In genomic region chr15:28889346-28889745, GRCh38 we compare ENCODE assay signal across 27 cellular contexts. TPM values are rescaled to one million over a fixed set of nuclear protein-coding genes. Genes with fewer than 3 reads are reported as not detected.
A peak's percentile ranks its signal among the peaks of the same experiment; 100 is the strongest.
DNase-seq lines count a peak whose midpoint lies in the region; ATAC-seq, FAIRE-seq and TF ChIP-seq lines count a peak whose summit lies in the region.
"Had no signal": no experiment of that assay in that cellular context is flagged by ENCODE, and none has a peak within 500 bp of the region (broad histone marks: within the 10 kb centered on the region; RNA-seq: fewer than 3 reads in every experiment).

No MANE protein-coding gene starts in this region.

- H3K27ac Mint-ChIP-seq in activated CD4-positive, alpha-beta T cell treated with anti-CD3 and anti-CD28 coated beads, Interleukin-2, amount 10 ng/mL, durations not matched to agents 7 days and 5 days, result peak overlapping the region; percentile 98
- no peak overlapping the region for H3K27ac Mint-ChIP-seq in activated CD4-positive, alpha-beta T cell treated with anti-CD3 and anti-CD28 coated beads for 36 hours
- no peak overlapping the region for H3K27ac Mint-ChIP-seq in stimulated activated memory B cell treated with anti-CD40 and anti-IgM and Interleukin-4, amounts not matched to agents 10 μg/mL and 1 μg/mL and 100 μg/mL, for 72 hours

- no peak for ATAC-seq in activated CD4-positive, alpha-beta T cell treated with anti-CD3 and anti-CD28 coated beads for 36 hours
- ATAC-seq in HG03457 (IDR thresholded peaks at IDR 0.05; ENCODE audit: unreplicated experiment), result no peak
- ATAC-seq in stimulated activated memory B cell treated with anti-CD40 and anti-IgM and Interleukin-4, amounts not matched to agents 10 μg/mL and 1 μg/mL and 100 μg/mL, for 72 hours, result no peak
- ATAC-seq: gastroesophageal sphincter, right lobe of liver had no signal

- intact Hi-C loops in activated CD4-positive, alpha-beta T cell treated with anti-CD3 and anti-CD28 coated beads for 36 hours (cut with DNase I, micrococcal nuclease), result loop anchor here (5.0 kb wide), 5 partner anchors 33 to 198 kb away; no protein-coding TSS in a partner anchor

- no peak for FAIRE-seq in H54 (lab: Jason Lieb, UNC)
- FAIRE-seq: A204.1 had no signal

- peak overlapping the region; percentile 16 for H2BK12ac ChIP-seq in neuronal stem cell (ENCODE audit: low read length)

- no peak overlapping the region for H3K9ac ChIP-seq in neuronal stem cell (ENCODE audit: low read depth, low read length, poor library complexity)
- H3K9ac ChIP-seq: SK-N-SH had no signal

- no peak overlapping the region for H2AFZ ChIP-seq in neuronal stem cell (ENCODE audit: low read length)

- peaks cover 0 to 7% of the 10 kb centered on the region in 2 donors for H3K36me3 ChIP-seq in neuronal stem cell (replicated peaks in 1 of 2; ENCODE audit: control insufficient read depth in 2 of 2, insufficient read depth in 2 of 2, low read length in 2 of 2)
- H3K36me3 ChIP-seq: BE2C, esophagus squamous epithelium, gastroesophageal sphincter, ovary, right lobe of liver had no signal

- no peak overlapping the region for H3K27ac ChIP-seq in neuronal stem cell (replicated peaks; ENCODE audit: low read length)
- H3K27ac ChIP-seq: esophagus squamous epithelium, gastroesophageal sphincter, ovary, right lobe of liver, testis had no signal

- H2BK15ac ChIP-seq in neuronal stem cell (ENCODE audit: low read length), result peak overlapping the region; percentile 78

- H3K23ac ChIP-seq in neuronal stem cell (ENCODE audit: low read depth, low read length, poor library complexity), result no peak overlapping the region

- no peak overlapping the region for H3K4me2 ChIP-seq in neuronal stem cell (ENCODE audit: insufficient read depth, low read length, poor library complexity, severe bottlenecking)
- H3K4me2 ChIP-seq: SK-N-SH had no signal

- no peak overlapping the region for H3K4ac ChIP-seq in neuronal stem cell (ENCODE audit: low read length)

- H4K8ac ChIP-seq in neuronal stem cell (ENCODE audit: low read depth, low read length), result no peak overlapping the region

- no peak overlapping the region for H2BK120ac ChIP-seq in neuronal stem cell (ENCODE audit: low read depth, low read length)

- no peak for DNase-seq in activated CD4-positive, alpha-beta T cell treated with anti-CD3 and anti-CD28 coated beads, Interleukin-2, amount 10 ng/mL, durations not matched to agents 7 days and 5 days
- no peak for DNase-seq in activated CD4-positive, alpha-beta T cell treated with anti-CD3 and anti-CD28 coated beads for 36 hours
- peak; percentile 30 for DNase-seq in NCI-H69 (lab: John Stamatoyannopoulos, UW)
- DNase-seq in cerebellar cortex (ENCODE audit: low spot score), result peak; percentile 74
- DNase-seq in neuronal stem cell (ENCODE audit: low spot score), result no peak
- DNase-seq in H54 (ENCODE audit: insufficient read length, low spot score), result no peak
- DNase-seq: activated CD4-positive, CD25-positive, alpha-beta regulatory T cell treated with anti-CD3 and anti-CD28 coated beads, Interleukin-2, amount 50 U/mL, for 72 hours; BE2C; central memory CD4-positive, alpha-beta T cell; effector CD4-positive, alpha-beta T cell; esophagus squamous epithelium; NCI-H187; NCI-H2227 treated with DMSO at 0.1 percent for 48 hours; ovary; SK-N-SH; stimulated activated CD4-positive, alpha-beta T cell treated with anti-CD3 and anti-CD28 coated beads, Interleukin-15, amount 100 ng/mL, for 24 hours; T-helper 9 cell; testis had no signal

- H3K4me3 Mint-ChIP-seq in activated CD4-positive, alpha-beta T cell treated with anti-CD3 and anti-CD28 coated beads, Interleukin-2, amount 10 ng/mL, durations not matched to agents 7 days and 5 days, result no peak overlapping the region
- no peak overlapping the region for H3K4me3 Mint-ChIP-seq in activated CD4-positive, alpha-beta T cell treated with anti-CD3 and anti-CD28 coated beads for 36 hours
- H3K4me3 Mint-ChIP-seq in stimulated activated memory B cell treated with anti-CD40 and anti-IgM and Interleukin-4, amounts not matched to agents 10 μg/mL and 1 μg/mL and 100 μg/mL, for 72 hours, result no peak overlapping the region
- H3K4me3 Mint-ChIP-seq: IgD-negative memory B cell had no signal

- H3K27me3 ChIP-seq in neuronal stem cell (ENCODE audit: control insufficient read depth in 3 of 3, insufficient read depth in 3 of 3, low read depth in 1 of 3, low read length in 3 of 3), result peaks cover 0 to 1% (median 0%) of the 10 kb centered on the region in 3 experiments
- H3K27me3 ChIP-seq: BE2C, ovary, right lobe of liver, testis had no signal

- CTCF ChIA-PET in activated CD4-positive, alpha-beta T cell treated with anti-CD3 and anti-CD28 coated beads, Interleukin-2, amount 10 ng/mL, durations not matched to agents 7 days and 5 days (lab: Charles Lee), result interaction anchor here (1.3 kb wide), 1 partner anchor 31 kb away, joined by 3 read pairs; no protein-coding TSS in a partner anchor
- CTCF ChIA-PET in activated CD4-positive, alpha-beta T cell treated with anti-CD3 and anti-CD28 coated beads for 36 hours (lab: Charles Lee), result interaction anchor here (3.0 kb wide), 1 partner anchor 14 kb away, joined by 10 read pairs; no protein-coding TSS in a partner anchor

- no peak overlapping the region for H3K4me3 ChIP-seq in neuronal stem cell (ENCODE audit: low read length in 2 of 2)
- H3K4me3 ChIP-seq: esophagus squamous epithelium, gastroesophageal sphincter, ovary, right lobe of liver, testis had no signal

- H3K27me3 Mint-ChIP-seq in activated CD4-positive, alpha-beta T cell treated with anti-CD3 and anti-CD28 coated beads, Interleukin-2, amount 10 ng/mL, durations not matched to agents 7 days and 5 days, result peaks cover 17% of the 10 kb centered on the region
- no peaks in the 10 kb centered on the region for H3K27me3 Mint-ChIP-seq in activated CD4-positive, alpha-beta T cell treated with anti-CD3 and anti-CD28 coated beads for 36 hours
- peaks cover 33% of the 10 kb centered on the region for H3K27me3 Mint-ChIP-seq in stimulated activated memory B cell treated with anti-CD40 and anti-IgM and Interleukin-4, amounts not matched to agents 10 μg/mL and 1 μg/mL and 100 μg/mL, for 72 hours

- H3K9me3 ChIP-seq in neuronal stem cell (replicated peaks in 1 of 2; ENCODE audit: control insufficient read depth in 2 of 2, insufficient read depth in 1 of 2, low read depth in 1 of 2, low read length in 2 of 2), result no peaks in the 10 kb centered on the region
- H3K9me3 ChIP-seq: BE2C, esophagus squamous epithelium, gastroesophageal sphincter, ovary, right lobe of liver, SK-N-SH, testis had no signal

- H3K4me1 Mint-ChIP-seq in activated CD4-positive, alpha-beta T cell treated with anti-CD3 and anti-CD28 coated beads, Interleukin-2, amount 10 ng/mL, durations not matched to agents 7 days and 5 days, result peaks cover 55% of the 10 kb centered on the region
- H3K4me1 Mint-ChIP-seq in activated CD4-positive, alpha-beta T cell treated with anti-CD3 and anti-CD28 coated beads for 36 hours, result peaks cover 62% of the 10 kb centered on the region
- H3K4me1 Mint-ChIP-seq in stimulated activated memory B cell treated with anti-CD40 and anti-IgM and Interleukin-4, amounts not matched to agents 10 μg/mL and 1 μg/mL and 100 μg/mL, for 72 hours, result no peaks in the 10 kb centered on the region

- H3K14ac ChIP-seq in neuronal stem cell (ENCODE audit: low read length), result peak overlapping the region; percentile 82

- peaks cover 16% of the 10 kb centered on the region for H3K79me1 ChIP-seq in neuronal stem cell (ENCODE audit: low read depth, low read length)

- no CpG with 5 or more reads among the region's 3 CpGs for WGBS in neuronal stem cell (ENCODE audit: extremely low coverage in 2 of 2, insufficient read length in 2 of 2, insufficient replicate concordance in 1 of 2), 2 donors

- H2BK5ac ChIP-seq in neuronal stem cell (ENCODE audit: low read length), result no peak overlapping the region

- peaks cover 6% of the 10 kb centered on the region for H3K36me3 Mint-ChIP-seq in activated CD4-positive, alpha-beta T cell treated with anti-CD3 and anti-CD28 coated beads, Interleukin-2, amount 10 ng/mL, durations not matched to agents 7 days and 5 days (ENCODE audit: low read depth)
- H3K36me3 Mint-ChIP-seq in activated CD4-positive, alpha-beta T cell treated with anti-CD3 and anti-CD28 coated beads for 36 hours (ENCODE audit: low read depth), result no peaks in the 10 kb centered on the region
- H3K36me3 Mint-ChIP-seq in stimulated activated memory B cell treated with anti-CD40 and anti-IgM and Interleukin-4, amounts not matched to agents 10 μg/mL and 1 μg/mL and 100 μg/mL, for 72 hours, result no peaks in the 10 kb centered on the region

- no peak overlapping the region for H3K18ac ChIP-seq in neuronal stem cell (ENCODE audit: low read length)

- POLR2A ChIA-PET in activated CD4-positive, alpha-beta T cell treated with anti-CD3 and anti-CD28 coated beads, Interleukin-2, amount 10 ng/mL, durations not matched to agents 7 days and 5 days (lab: Charles Lee), result no interaction called here
- POLR2A ChIA-PET in activated CD4-positive, alpha-beta T cell treated with anti-CD3 and anti-CD28 coated beads for 36 hours (lab: Charles Lee), result no interaction called here

- peaks cover 18 to 19% of the 10 kb centered on the region in 2 donors for H3K4me1 ChIP-seq in neuronal stem cell (ENCODE audit: control insufficient read depth in 2 of 2, insufficient read depth in 1 of 2, low read depth in 1 of 2, low read length in 2 of 2)
- H3K4me1 ChIP-seq: right lobe of liver had no signal

- peak overlapping the region; percentile 83 for H2AK5ac ChIP-seq in neuronal stem cell (ENCODE audit: low read depth, low read length)

- TF ChIP-seq POLR2A in H54 (IDR thresholded peaks at IDR 0.05; ENCODE audit: low read depth, low read length), result no peak

- H3K9me3 Mint-ChIP-seq in activated CD4-positive, alpha-beta T cell treated with anti-CD3 and anti-CD28 coated beads, Interleukin-2, amount 10 ng/mL, durations not matched to agents 7 days and 5 days, result no peaks in the 10 kb centered on the region
- no peaks in the 10 kb centered on the region for H3K9me3 Mint-ChIP-seq in activated CD4-positive, alpha-beta T cell treated with anti-CD3 and anti-CD28 coated beads for 36 hours (ENCODE audit: low read depth)
- no peaks in the 10 kb centered on the region for H3K9me3 Mint-ChIP-seq in stimulated activated memory B cell treated with anti-CD40 and anti-IgM and Interleukin-4, amounts not matched to agents 10 μg/mL and 1 μg/mL and 100 μg/mL, for 72 hours
- H3K9me3 Mint-ChIP-seq: IgD-negative memory B cell had no signal

- H4K91ac ChIP-seq in neuronal stem cell (ENCODE audit: low read depth, low read length, poor library complexity), result no peak overlapping the region

RNA-seq across cellular contexts. Expression of gene APBA2, which starts 3.6 kb away (rescaled TPM):
- total RNA-seq in activated CD4-positive, alpha-beta T cell treated with anti-CD3 and anti-CD28 coated beads, Interleukin-2, amount 10 ng/mL, durations not matched to agents 7 days and 5 days, result 10 to 100 TPM; 19.2 to 21.2 TPM
- 10 to 100 TPM; 12.8 to 17.5 TPM for total RNA-seq in activated CD4-positive, alpha-beta T cell treated with anti-CD3 and anti-CD28 coated beads for 36 hours
- polyA plus RNA-seq in neuronal stem cell (2013, experiment 1 of 2), result 30.6 TPM
- polyA plus RNA-seq in neuronal stem cell (2013, experiment 2 of 2), result 29.0 TPM

RNA-seq across cellular contexts. Expression of gene GOLGA6L7, which starts 40.9 kb away (rescaled TPM):
- not detected for total RNA-seq in activated CD4-positive, alpha-beta T cell treated with anti-CD3 and anti-CD28 coated beads, Interleukin-2, amount 10 ng/mL, durations not matched to agents 7 days and 5 days
- total RNA-seq in activated CD4-positive, alpha-beta T cell treated with anti-CD3 and anti-CD28 coated beads for 36 hours, result not detected
- not detected for polyA plus RNA-seq in neuronal stem cell (2013, experiment 1 of 2)
- not detected for polyA plus RNA-seq in neuronal stem cell (2013, experiment 2 of 2)
- total RNA-seq: aorta, esophagus squamous epithelium, gastroesophageal sphincter, kidney epithelial cell, lung microvascular endothelial cell, ovary, right lobe of liver had no signal
- polyA plus RNA-seq: aorta, IgD-negative memory B cell, ovary, SK-N-SH had no signal

Comparison
In these comparisons a context has a peak if more than half of its experiments do, and no peak if none do; other contexts are left out.
1. DNase-seq: peak in NCI-H69 (single experiment) and cerebellar cortex (single experiment); none in activated CD4-positive, alpha-beta T cell treated with anti-CD3 and anti-CD28 coated beads, Interleukin-2, amount 10 ng/mL, durations not matched to agents 7 days and 5 days (single experiment), activated CD4-positive, alpha-beta T cell treated with anti-CD3 and anti-CD28 coated beads for 36 hours (single experiment), neuronal stem cell (single experiment) and H54 (single experiment).